In genomic region chr6:115896538-115897129, GRCh38 we compare ENCODE assay signal across 8 cellular contexts.
DNase-seq lines count a peak whose midpoint lies in the region; ATAC-seq and TF ChIP-seq lines count a peak whose summit lies in the region.

No MANE protein-coding gene starts in this region.

- no peaks in the 10 kb centered on the region for H3K9me3 ChIP-seq in OCI-LY1 (ENCODE audit: low read length)

- no peaks in the 10 kb centered on the region for H3K36me3 ChIP-seq in GM06990 (ENCODE audit: control insufficient read depth, insufficient read depth, low read length)
- H3K36me3 ChIP-seq in OCI-LY1 (ENCODE audit: insufficient read depth, low read length): no peaks in the 10 kb centered on the region

- H3K27ac ChIP-seq in 22Rv1: no peak overlapping the region
- H3K27ac ChIP-seq in OCI-LY1 (ENCODE audit: low read depth, low read length, poor library complexity, severe bottlenecking): no peak overlapping the region

- H3K4me2 ChIP-seq in OCI-LY1 (ENCODE audit: low read length): no peak overlapping the region

- H3K4me1 ChIP-seq in OCI-LY1 (ENCODE audit: insufficient read depth, low read length, severe bottlenecking): no peaks in the 10 kb centered on the region

- H3K27me3 ChIP-seq in GM06990 (replicated peaks; ENCODE audit: control insufficient read depth, insufficient read depth, low read length): no peaks in the 10 kb centered on the region
- no peaks in the 10 kb centered on the region for H3K27me3 ChIP-seq in OCI-LY1 (ENCODE audit: insufficient read depth, low read length)

- no peaks in the 10 kb centered on the region for H3K9me2 ChIP-seq in OCI-LY1 (ENCODE audit: low read depth, low read length)

- peak; percentile 45 for ATAC-seq in HG02973 (IDR thresholded peaks at IDR 0.05; ENCODE audit: unreplicated experiment)

- no peak overlapping the region for H3K4me3 Mint-ChIP-seq in osteocyte (ENCODE audit: unreplicated experiment)

- H4K20me1 ChIP-seq in OCI-LY1 (ENCODE audit: insufficient read depth, low read length): no peaks in the 10 kb centered on the region

- DNase-seq in GM06990 (ENCODE audit: extremely low read depth, insufficient read length) (peak; percentile 9), epidermal melanocyte (ENCODE audit: insufficient read length, low spot score) (peak; percentile 60), osteocyte (ENCODE audit: extremely low spot score, unreplicated experiment) (no peak), GDM1 (lab: John Stamatoyannopoulos, UW) (no peak)
- DNase-seq in stimulated activated CD4-positive, alpha-beta T cell treated with anti-CD3 and anti-CD28 coated beads, Interleukin-4, amount 100 ng/mL, for 24 hours: no peak

- H3K9ac ChIP-seq in OCI-LY1 (ENCODE audit: low read length): no peak overlapping the region

- peaks cover 14% of the 10 kb centered on the region for H3K4me1 Mint-ChIP-seq in osteocyte (ENCODE audit: unreplicated experiment)

- no peaks in the 10 kb centered on the region for H3K36me3 Mint-ChIP-seq in osteocyte (ENCODE audit: unreplicated experiment)

- H3K4me3 ChIP-seq in GM06990 (replicated peaks; ENCODE audit: low read depth, low read length) (no peak overlapping the region), OCI-LY1 (ENCODE audit: low read depth, low read length, poor library complexity, severe bottlenecking) (no peak overlapping the region)

- H3K9me3 Mint-ChIP-seq in osteocyte (ENCODE audit: unreplicated experiment): no peaks in the 10 kb centered on the region

- no peaks in the 10 kb centered on the region for H3F3A ChIP-seq in OCI-LY1 (ENCODE audit: insufficient read depth, low read length)

- no peaks in the 10 kb centered on the region for H3K79me2 ChIP-seq in OCI-LY1 (ENCODE audit: insufficient read depth, low read length)

- H3K27me3 Mint-ChIP-seq in osteocyte (ENCODE audit: unreplicated experiment): peaks cover 4% of the 10 kb centered on the region

- no peak overlapping the region for H2AFZ ChIP-seq in OCI-LY1 (ENCODE audit: low read length)

- no peak overlapping the region for H3K27ac Mint-ChIP-seq in osteocyte (ENCODE audit: unreplicated experiment)

- peak; percentile 87 for TF ChIP-seq CTCF in 22Rv1 (IDR thresholded peaks at IDR 0.05)
- TF ChIP-seq CTCF in GM06990 (IDR thresholded peaks at IDR 0.05; ENCODE audit: insufficient read depth, low read length, poor library complexity, severe bottlenecking): peak; percentile 80
- peak; percentile 78 for TF ChIP-seq CTCF in OCI-LY1 (IDR thresholded peaks at IDR 0.05; ENCODE audit: low read length)
- peak; percentile 85 for TF ChIP-seq CTCF in osteocyte (IDR thresholded peaks at IDR 0.05)

Comparison
In these comparisons a context has a peak if more than half of its experiments do, and no peak if none do; other contexts are left out.
1. DNase-seq: peak in GM06990 (single experiment) and epidermal melanocyte (single experiment); none in osteocyte (single experiment), GDM1 (single experiment) and stimulated activated CD4-positive, alpha-beta T cell treated with anti-CD3 and anti-CD28 coated beads, Interleukin-4, amount 100 ng/mL, for 24 hours (single experiment).
2. Peak in every context shown above with its lines, with median percentiles within 50 percentile points of each other: CTCF ChIP-seq.